Comparison of ENCODE assay signal across 14 cellular contexts in genomic region chr1:160821627-160822026, GRCh38. TPM values are rescaled to one million over a fixed set of nuclear protein-coding genes. Genes with fewer than 3 reads are reported as not detected.
DNase-seq lines count a peak whose midpoint lies in the region; ATAC-seq and TF ChIP-seq lines count a peak whose summit lies in the region.
"Had no signal": no experiment of that assay in that cellular context is flagged by ENCODE, and none has a peak within 500 bp of the region (broad histone marks: within the 10 kb centered on the region; RNA-seq: fewer than 3 reads in every experiment).

No MANE protein-coding gene starts in this region.

- no peak for TF ChIP-seq EP300 in stomach (IDR thresholded peaks at IDR 0.05)

- TF ChIP-seq POLR2A in stomach (IDR thresholded peaks at IDR 0.05) = no peak

- no peaks in the 10 kb centered on the region for H3K9me3 Mint-ChIP-seq in activated naive CD4-positive, alpha-beta T cell treated with anti-CD3 and anti-CD28 coated beads, Interleukin-2, amount 50 U/mL, for 24 hours
- no peaks in the 10 kb centered on the region for H3K9me3 Mint-ChIP-seq in stimulated activated effector memory CD8-positive, alpha-beta T cell treated with anti-CD3 and anti-CD28 coated beads, Interleukin-12 subunit alpha, Interleukin-12 subunit beta, amount 100 ng/mL, for 72 hours
- H3K9me3 Mint-ChIP-seq: activated CD4-positive, alpha-beta T cell treated with anti-CD3 and anti-CD28 coated beads, Interleukin-2, amount 10 ng/mL, durations not matched to agents 24 days and 14 days; activated T-helper 1 cell treated with anti-CD3 and anti-CD28 coated beads, Interleukin-12 subunit alpha, Interleukin-12 subunit beta, Interleukin-2, Interleukin-4 antibody, amounts not matched to agents 30 ng/mL and 10 ng/mL and 1 ng/mL, durations not matched to agents 14 hours and 24 hours and 36 hours had no signal

- no peak for DNase-seq in activated naive CD4-positive, alpha-beta T cell treated with Interleukin-2 at 50 U/mL for 16 hours
- DNase-seq in LNCaP clone FGC (ENCODE audit: low read depth) (no peak), choroid plexus epithelial cell (ENCODE audit: low read depth) (no peak), stomach (no peak)
- DNase-seq in stimulated activated effector memory CD8-positive, alpha-beta T cell treated with anti-CD3 and anti-CD28 coated beads, Interleukin-12 subunit alpha, Interleukin-12 subunit beta, amount 100 ng/mL, for 72 hours (ENCODE audit: low spot score in 2 of 2) = no peak
- DNase-seq: activated CD4-positive, alpha-beta T cell treated with anti-CD3 and anti-CD28 coated beads, Interleukin-2, amount 10 ng/mL, durations not matched to agents 24 days and 14 days; body of pancreas; GM23248; kidney glomerular epithelial cell; stimulated activated CD4-positive, alpha-beta T cell treated with anti-CD3 and anti-CD28 coated beads, Interleukin-1b, Interleukin-23, amount 100 ng/mL, for 48 hours had no signal

- 71 to 84% (median 81%) methylated on average over 8 of the region's 8 CpGs for WGBS in stomach, 5 donors

- peaks cover 5% of the 10 kb centered on the region for H3K4me1 Mint-ChIP-seq in activated naive CD4-positive, alpha-beta T cell treated with anti-CD3 and anti-CD28 coated beads, Interleukin-2, amount 50 U/mL, for 24 hours
- H3K4me1 Mint-ChIP-seq in stimulated activated effector memory CD8-positive, alpha-beta T cell treated with anti-CD3 and anti-CD28 coated beads, Interleukin-12 subunit alpha, Interleukin-12 subunit beta, amount 100 ng/mL, for 72 hours = peaks cover 12% of the 10 kb centered on the region
- H3K4me1 Mint-ChIP-seq: activated CD4-positive, alpha-beta T cell treated with anti-CD3 and anti-CD28 coated beads, Interleukin-2, amount 10 ng/mL, durations not matched to agents 24 days and 14 days had no signal

- peak; percentile 38 for TF ChIP-seq CTCF in LNCaP clone FGC (IDR thresholded peaks at IDR 0.05; ENCODE audit: control insufficient read depth, extremely low read depth, insufficient read depth)
- peak; percentile 17 for TF ChIP-seq CTCF in choroid plexus epithelial cell (conservative IDR thresholded peaks at IDR 0.05; ENCODE audit: low read depth, low read length)
- TF ChIP-seq CTCF in stomach (IDR thresholded peaks at IDR 0.05) = no peak

- no peaks in the 10 kb centered on the region for H3K27me3 Mint-ChIP-seq in activated naive CD4-positive, alpha-beta T cell treated with anti-CD3 and anti-CD28 coated beads, Interleukin-2, amount 50 U/mL, for 24 hours

- H3K27ac Mint-ChIP-seq in activated naive CD4-positive, alpha-beta T cell treated with anti-CD3 and anti-CD28 coated beads, Interleukin-2, amount 50 U/mL, for 24 hours = peak overlapping the region; percentile 23
- H3K27ac Mint-ChIP-seq in stimulated activated effector memory CD8-positive, alpha-beta T cell treated with anti-CD3 and anti-CD28 coated beads, Interleukin-12 subunit alpha, Interleukin-12 subunit beta, amount 100 ng/mL, for 72 hours = peak overlapping the region; percentile 29
- H3K27ac Mint-ChIP-seq: activated CD4-positive, alpha-beta T cell treated with anti-CD3 and anti-CD28 coated beads, Interleukin-2, amount 10 ng/mL, durations not matched to agents 24 days and 14 days; activated T-helper 1 cell treated with anti-CD3 and anti-CD28 coated beads, Interleukin-12 subunit alpha, Interleukin-12 subunit beta, Interleukin-2, Interleukin-4 antibody, amounts not matched to agents 30 ng/mL and 10 ng/mL and 1 ng/mL, durations not matched to agents 14 hours and 24 hours and 36 hours had no signal

- no peaks in the 10 kb centered on the region for H3K27me3 ChIP-seq in stomach
- H3K27me3 ChIP-seq: body of pancreas had no signal

- no peak overlapping the region for H3K4me3 Mint-ChIP-seq in activated naive CD4-positive, alpha-beta T cell treated with anti-CD3 and anti-CD28 coated beads, Interleukin-2, amount 50 U/mL, for 24 hours
- H3K4me3 Mint-ChIP-seq in stimulated activated effector memory CD8-positive, alpha-beta T cell treated with anti-CD3 and anti-CD28 coated beads, Interleukin-12 subunit alpha, Interleukin-12 subunit beta, amount 100 ng/mL, for 72 hours = no peak overlapping the region
- H3K4me3 Mint-ChIP-seq: activated CD4-positive, alpha-beta T cell treated with anti-CD3 and anti-CD28 coated beads, Interleukin-2, amount 10 ng/mL, durations not matched to agents 24 days and 14 days; activated T-helper 1 cell treated with anti-CD3 and anti-CD28 coated beads, Interleukin-12 subunit alpha, Interleukin-12 subunit beta, Interleukin-2, Interleukin-4 antibody, amounts not matched to agents 30 ng/mL and 10 ng/mL and 1 ng/mL, durations not matched to agents 14 hours and 24 hours and 36 hours had no signal

- no peaks in the 10 kb centered on the region for H3K9me3 ChIP-seq in stomach
- H3K9me3 ChIP-seq: body of pancreas had no signal

- H3K36me3 ChIP-seq in stomach = no peaks in the 10 kb centered on the region

- H3K4me3 ChIP-seq in LNCaP clone FGC (ENCODE audit: low read depth, low read length) (no peak overlapping the region), choroid plexus epithelial cell (ENCODE audit: low read depth, low read length) (no peak overlapping the region), stomach (no peak overlapping the region)
- H3K4me3 ChIP-seq: body of pancreas, GM23248 had no signal

- intact Hi-C loops in stomach (cut with DNase I; ENCODE audit: low total_unique reads) = loop anchor here (10.0 kb wide), 1 partner anchor 97 kb away; no protein-coding TSS in a partner anchor

- no peak for ATAC-seq in stimulated activated effector memory CD8-positive, alpha-beta T cell treated with anti-CD3 and anti-CD28 coated beads, Interleukin-12 subunit alpha, Interleukin-12 subunit beta, amount 100 ng/mL, for 72 hours
- ATAC-seq in GM21526 (IDR thresholded peaks at IDR 0.05; ENCODE audit: low FRiP score, unreplicated experiment) = no peak
- no peak for ATAC-seq in GM21528 (IDR thresholded peaks at IDR 0.05; ENCODE audit: low FRiP score, unreplicated experiment)
- ATAC-seq: body of pancreas had no signal

- peaks cover 19% of the 10 kb centered on the region for H3K36me3 Mint-ChIP-seq in activated naive CD4-positive, alpha-beta T cell treated with anti-CD3 and anti-CD28 coated beads, Interleukin-2, amount 50 U/mL, for 24 hours
- peaks cover 20% of the 10 kb centered on the region for H3K36me3 Mint-ChIP-seq in stimulated activated effector memory CD8-positive, alpha-beta T cell treated with anti-CD3 and anti-CD28 coated beads, Interleukin-12 subunit alpha, Interleukin-12 subunit beta, amount 100 ng/mL, for 72 hours

- no peaks in the 10 kb centered on the region for H3K4me1 ChIP-seq in stomach
- H3K4me1 ChIP-seq: body of pancreas had no signal

- H3K27ac ChIP-seq in stomach = no peak overlapping the region
- H3K27ac ChIP-seq: body of pancreas, GM23248 had no signal

RNA-seq across cellular contexts. Expression of gene LY9, which starts 25.7 kb away (rescaled TPM):
- total RNA-seq in stomach = 1 to 10 TPM in 3 of 5 donors, not detected in 2; 1.3 to 7.5 (median 1.7) TPM
- 1 to 10 TPM in 1 of 3 donors, under 1 TPM in 2; 0.25 to 1.1 (median 0.63) TPM for polyA plus RNA-seq in stomach
- total RNA-seq: GM23248 had no signal
- polyA plus RNA-seq: GM23248 had no signal

RNA-seq across cellular contexts. Expression of gene CD244, which starts 41.1 kb away (rescaled TPM):
- 1 to 10 TPM in 1 of 5 donors, under 1 TPM in 1, not detected in 3; 0.43 to 1.1 TPM for total RNA-seq in stomach
- polyA plus RNA-seq in stomach = under 1 TPM; 0.15 to 0.61 (median 0.37) TPM
- total RNA-seq: activated CD4-positive, alpha-beta T cell treated with anti-CD3 and anti-CD28 coated beads, Interleukin-2, amount 10 ng/mL, durations not matched to agents 24 days and 14 days; GM23248 had no signal
- polyA plus RNA-seq: GM23248 had no signal

Comparison
In these comparisons a context has a peak if more than half of its experiments do, and no peak if none do; other contexts are left out.
1. CTCF ChIP-seq: peak in LNCaP clone FGC (single experiment) and choroid plexus epithelial cell (single experiment); none in stomach (0 of 7).